ENCODE assay signal across 24 cellular contexts in genomic region chr13:48919750-48920149, GRCh38. TPM values are rescaled to one million over a fixed set of nuclear protein-coding genes. Genes with fewer than 3 reads are reported as not detected.
DNase-seq lines count a peak whose midpoint lies in the region; ATAC-seq, FAIRE-seq and TF ChIP-seq lines count a peak whose summit lies in the region.
"Had no signal": no experiment of that assay in that cellular context is flagged by ENCODE, and none has a peak within 500 bp of the region (broad histone marks: within the 10 kb centered on the region; RNA-seq: fewer than 3 reads in every experiment).

No MANE protein-coding gene starts in this region.

- POLR2A ChIA-PET in HepG2 (lab: Yijun Ruan, JAX) = no interaction called here
- POLR2A ChIA-PET in K562 (lab: Yijun Ruan, JAX) = interaction anchor here (0.5 kb wide), 1 partner anchor 50 kb away, joined by 3 read pairs; no protein-coding TSS in a partner anchor

- H4K20me1 ChIP-seq in HepG2 (ENCODE audit: insufficient read depth, low read length) (no peaks in the 10 kb centered on the region), K562 (replicated peaks; ENCODE audit: control insufficient read depth, insufficient read depth, low read length) (no peaks in the 10 kb centered on the region)
- H4K20me1 ChIP-seq: BLaER1 had no signal

- H3K9ac ChIP-seq in HepG2 (ENCODE audit: insufficient read depth, low read depth, low read length) (no peak overlapping the region), K562 (ENCODE audit: insufficient read depth in 1 of 2, low read depth in 2 of 2, low read length in 2 of 2) (no peak overlapping the region)
- H3K9ac ChIP-seq: BLaER1 had no signal

- no peaks in the 10 kb centered on the region for H3K79me2 ChIP-seq in HepG2 (ENCODE audit: insufficient read depth, low read length)
- H3K79me2 ChIP-seq in K562 (ENCODE audit: control insufficient read depth, insufficient read depth, low read length) = no peaks in the 10 kb centered on the region

- H3K9me1 ChIP-seq in K562 (ENCODE audit: control insufficient read depth, insufficient read depth, low read length) = no peaks in the 10 kb centered on the region

- no peak overlapping the region for H2AFZ ChIP-seq in HepG2 (ENCODE audit: low read length)
- no peak overlapping the region for H2AFZ ChIP-seq in K562 (ENCODE audit: low read depth, low read length)

- TF ChIP-seq EP300 in HepG2 (IDR thresholded peaks at IDR 0.05; ENCODE audit: low read depth in 2 of 2, low read length in 2 of 2) (no peak), HepG2 (CRISPR knock-in tag; IDR thresholded peaks at IDR 0.05; ENCODE audit: borderline replicate concordance) (no peak), K562 (IDR thresholded peaks at IDR 0.05; ENCODE audit: low read length) (no peak)

- 0% methylated on average over 1 of the region's 1 CpG for WGBS in HepG2 (ENCODE audit: low lambda C conversion rate)
- WGBS in right lobe of liver (ENCODE audit: insufficient coverage, low coverage, low lambda C conversion rate, missing lambda C conversion rate) = 50% methylated on average over 1 of the region's 1 CpG
- WGBS in K562 (ENCODE audit: insufficient coverage, low coverage, missing lambda C conversion rate) = 29% methylated on average over 1 of the region's 1 CpG
- WGBS in esophagus squamous epithelium, 2 donors = 38 to 71% methylated on average over 1 of the region's 1 CpG

- H3K9me3 ChIP-seq in HepG2 (ENCODE audit: low read length) (no peaks in the 10 kb centered on the region), right lobe of liver (no peaks in the 10 kb centered on the region), K562 (replicated peaks; ENCODE audit: control insufficient read depth, insufficient read depth, low read depth, low read length) (no peaks in the 10 kb centered on the region), esophagus squamous epithelium (no peaks in the 10 kb centered on the region)
- H3K9me3 ChIP-seq: BE2C, BLaER1 had no signal

- no TSS peak for BruUV-seq in HepG2 (replicated peaks; lab: Mats Ljungman, UMichigan)
- no TSS peak for BruUV-seq in K562 (replicated peaks; lab: Mats Ljungman, UMichigan)

- no peak for TF ChIP-seq CTCF in HepG2 (CRISPR knock-in tag; IDR thresholded peaks at IDR 0.05)
- TF ChIP-seq CTCF in right lobe of liver (IDR thresholded peaks at IDR 0.05) = no peak
- no peak for TF ChIP-seq CTCF in K562 (IDR thresholded peaks at IDR 0.05 in 2 of 3, conservative IDR thresholded peaks at IDR 0.05 in 1 of 3; ENCODE audit: insufficient read depth in 2 of 3, low read depth in 1 of 3, low read length in 3 of 3)
- TF ChIP-seq CTCF in esophagus squamous epithelium (IDR thresholded peaks at IDR 0.05) = no peak

- H3K4me2 ChIP-seq in HepG2 (ENCODE audit: low read depth, low read length) (no peak overlapping the region), K562 (ENCODE audit: insufficient read depth, low read length) (no peak overlapping the region)
- H3K4me2 ChIP-seq: BLaER1 had no signal

- H3K27me3 ChIP-seq in HepG2 (ENCODE audit: control insufficient read depth in 1 of 2, insufficient read depth in 2 of 2, low read length in 2 of 2) (peaks cover 2 to 17% of the 10 kb centered on the region in 2 experiments; a peak in 4 of 5 replicates), right lobe of liver (no peaks in the 10 kb centered on the region), K562 (ENCODE audit: control insufficient read depth in 2 of 2, insufficient read depth in 2 of 2, low read length in 2 of 2) (peaks cover 0 to 9% of the 10 kb centered on the region in 2 experiments; a peak in 2 of 5 replicates), esophagus squamous epithelium (no peaks in the 10 kb centered on the region)
- H3K27me3 ChIP-seq: BE2C, BLaER1 had no signal

- H3K4me1 ChIP-seq in HepG2 (ENCODE audit: insufficient read depth, low read length) (no peaks in the 10 kb centered on the region), right lobe of liver (no peaks in the 10 kb centered on the region), K562 (replicated peaks in 1 of 2; ENCODE audit: control insufficient read depth in 2 of 2, insufficient read depth in 2 of 2, low read length in 2 of 2) (no peaks in the 10 kb centered on the region; a peak in 1 of 5 replicates), esophagus squamous epithelium (no peaks in the 10 kb centered on the region)
- H3K4me1 ChIP-seq: BLaER1 had no signal

- TF ChIP-seq RAD21 in HepG2 (CRISPR knock-in tag; IDR thresholded peaks at IDR 0.05) = no peak
- no peak for TF ChIP-seq RAD21 in K562 (CRISPR knock-in tag; conservative IDR thresholded peaks at IDR 0.05 in 1 of 2, IDR thresholded peaks at IDR 0.05 in 1 of 2)

- no peak for TF ChIP-seq POLR2A in HepG2 (IDR thresholded peaks at IDR 0.05; ENCODE audit: insufficient read depth in 1 of 2, low read depth in 2 of 2, low read length in 2 of 2)
- no peak for TF ChIP-seq POLR2A in right lobe of liver (IDR thresholded peaks at IDR 0.05)
- TF ChIP-seq POLR2A in K562 (conservative IDR thresholded peaks at IDR 0.05) = no peak
- TF ChIP-seq POLR2A in esophagus squamous epithelium (IDR thresholded peaks at IDR 0.05) = no peak

- FAIRE-seq in HepG2 (lab: Jason Lieb, UNC) = no peak
- FAIRE-seq in K562 (lab: Jason Lieb, UNC) = no peak
- FAIRE-seq: GM12878, GM12892, GM18507 had no signal

- DNase-seq in HepG2 (ENCODE audit: low spot score) = no peak
- no peak for DNase-seq in right lobe of liver
- DNase-seq in K562 (ENCODE audit: extremely low read depth in 1 of 4, low spot score in 3 of 4) = no peak
- no peak for DNase-seq in esophagus squamous epithelium (lab: John Stamatoyannopoulos, UW)
- DNase-seq: ACHN; BE2C; C1 segment of cervical spinal cord; CD4-positive, alpha-beta memory T cell; CD4-positive, CD25-positive, alpha-beta regulatory T cell; CD8-positive, alpha-beta memory T cell; COR-L47; DMS 273 treated with DMSO at 0.1 percent for 48 hours; DMS153; DMS53; DMS79; DND-41; EL; GDM1 had no signal

- intact Hi-C loops in HepG2 (cut with micrococcal nuclease; ENCODE audit: unreplicated experiment) = no loop called here
- intact Hi-C loops in right lobe of liver (cut with DNase I) = no loop called here
- intact Hi-C loops in K562 (cut with micrococcal nuclease) = no loop called here
- intact Hi-C loops in esophagus squamous epithelium (cut with DNase I) = no loop called here

- H3K4me3 ChIP-seq in HepG2 (replicated peaks in 1 of 3; ENCODE audit: insufficient read depth in 1 of 3, low read depth in 2 of 3, low read length in 3 of 3) (no peak overlapping the region), right lobe of liver (no peak overlapping the region), K562 (no peak overlapping the region), esophagus squamous epithelium (no peak overlapping the region)
- H3K4me3 ChIP-seq: BLaER1, GM12878 had no signal

- H3K27ac ChIP-seq in HepG2 (ENCODE audit: extremely low read length, insufficient read depth, low read length) (no peak overlapping the region), right lobe of liver (no peak overlapping the region), K562 (ENCODE audit: extremely low read depth, low read depth, low read length) (no peak overlapping the region), esophagus squamous epithelium (no peak overlapping the region)
- H3K27ac ChIP-seq: 22Rv1, BLaER1 had no signal

- CTCF ChIA-PET in HepG2 (lab: Yijun Ruan, JAX; ENCODE audit: low intra/inter-chr PET ratio, low total read pairs) = no interaction called here
- CTCF ChIA-PET in K562 (lab: Yijun Ruan, JAX; ENCODE audit: low intra/inter-chr PET ratio) = no interaction called here

- H3K36me3 ChIP-seq in HepG2 (replicated peaks in 1 of 2; ENCODE audit: control insufficient read depth in 1 of 2, insufficient read depth in 2 of 2, low read length in 2 of 2) (no peaks in the 10 kb centered on the region), right lobe of liver (no peaks in the 10 kb centered on the region), K562 (ENCODE audit: control insufficient read depth, insufficient read depth, low read length) (no peaks in the 10 kb centered on the region), esophagus squamous epithelium (no peaks in the 10 kb centered on the region)
- H3K36me3 ChIP-seq: BE2C, BLaER1 had no signal

- no peak for ATAC-seq in HepG2
- ATAC-seq in right lobe of liver = no peak
- ATAC-seq in K562 = no peak
- ATAC-seq in HG03442 (IDR thresholded peaks at IDR 0.05; ENCODE audit: unreplicated experiment) = no peak
- ATAC-seq: GM12878 had no signal

- in situ Hi-C loops in HepG2 (cut with HindIII; ENCODE audit: extremely low pct_ligation_motif_present, low pct_unique_long_range_greater_than_20kb) = no loop called here
- in situ Hi-C loops in K562 (cut with MboI) = no loop called here

RNA-seq across cellular contexts. Expression of gene FNDC3A, which starts 56.0 kb away (rescaled TPM):
- total RNA-seq in HepG2 (2016; rRNA removed; fragmentation: Illumina TruSeq; extraction: Trizol) (39.3 and 61.0 TPM in 2 replicates), right lobe of liver (10 to 100 TPM; 43.4 to 53.2 (median 47.9) TPM), K562 (2014; rRNA removed) (8.3 TPM in 2 replicates), K562 (2014; rRNA removed; fragmentation: Illumina TruSeq; extraction: Trizol) (17.0 and 19.1 TPM in 2 replicates), K562 (2015; rRNA removed; fragmentation: Illumina TruSeq; extraction: Trizol) (18.2 and 21.4 TPM in 2 replicates), K562 (2021) (13.5 TPM in 2 replicates), esophagus squamous epithelium (10 to 100 TPM in 3 of 4 donors, 1 to 10 TPM in 1; 10.0 to 29.8 (median 19.5) TPM)
- total RNA-seq in HepG2 (2016; cell fraction: cytosol; rRNA removed; fragmentation: Illumina TruSeq; extraction: Trizol; ENCODE audit: low read depth) = 7.8 and 9.7 TPM in 2 replicates
- 38.3 and 56.1 TPM in 2 replicates for total RNA-seq in HepG2 (2016; cell fraction: insoluble cytoplasmic fraction; rRNA removed; fragmentation: Illumina TruSeq; extraction: Trizol)
- 15.7 and 18.0 TPM in 2 replicates for total RNA-seq in HepG2 (2016; cell fraction: membrane; rRNA removed; fragmentation: Illumina TruSeq; extraction: Trizol)
- 45.5 and 47.5 TPM in 2 replicates for total RNA-seq in HepG2 (2016; cell fraction: nucleus; rRNA removed; fragmentation: Illumina TruSeq; extraction: Trizol)
- polyA plus RNA-seq in HepG2 (2011; rRNA removed) (31.8 and 36.7 TPM in 2 replicates), K562 (2011; rRNA removed) (18.9 and 22.0 TPM in 2 replicates), K562 (2014; fragmentation: Illumina TruSeq; extraction: Trizol) (12.6 and 16.7 TPM in 2 replicates), K562 (2014; fragmentation: Nextera tagmentation; extraction: Ambion mirVana) (1 to 10 TPM; 4.1 to 5.9 TPM), K562 (2014; rRNA removed) (10.4 and 11.2 TPM in 2 replicates)
- 16.5 and 24.3 TPM in 2 replicates for polyA plus RNA-seq in HepG2 (2011; cell fraction: cytosol; rRNA removed)
- polyA plus RNA-seq in HepG2 (2011; cell fraction: nucleus; rRNA removed) = 21.7 and 24.6 TPM in 2 replicates
- 20.5 and 23.5 TPM in 2 replicates for polyA plus RNA-seq in HepG2 (2012)
- polyA plus RNA-seq in HepG2 (2016; cell fraction: cytosol; fragmentation: Illumina TruSeq; extraction: Trizol; ENCODE audit: low read depth) = 0.87 and 1.1 TPM in 2 replicates
- 38.9 and 40.1 TPM in 2 replicates for polyA plus RNA-seq in HepG2 (2016; cell fraction: insoluble cytoplasmic fraction; fragmentation: Illumina TruSeq; extraction: Trizol; ENCODE audit: low read depth)
- polyA plus RNA-seq in HepG2 (2016; cell fraction: membrane; fragmentation: Illumina TruSeq; extraction: Trizol; ENCODE audit: low read depth) = 5.3 and 6.2 TPM in 2 replicates
- polyA plus RNA-seq in HepG2 (2016; cell fraction: nucleus; fragmentation: Illumina TruSeq; extraction: Trizol; ENCODE audit: insufficient read depth, low read depth) = 44.7 and 50.0 TPM in 2 replicates
- polyA minus RNA-seq in HepG2 (2011; rRNA and poly(A)+ RNA removed; ENCODE audit: low replicate concordance) = 119 and 137 TPM in 2 replicates
- polyA minus RNA-seq in HepG2 (2011; cell fraction: cytosol; rRNA and poly(A)+ RNA removed) = 33.8 and 40.5 TPM in 2 replicates
- 75.2 and 87.5 TPM in 2 replicates for polyA minus RNA-seq in HepG2 (2011; cell fraction: nucleus; rRNA and poly(A)+ RNA removed)
- total RNA-seq in K562 (2011; cell fraction: chromatin; rRNA removed; ENCODE audit: low replicate concordance) = 25.8 and 55.1 TPM in 2 replicates
- 9.5 and 12.5 TPM in 2 replicates for total RNA-seq in K562 (2011; cell fraction: nucleolus; rRNA removed)
- total RNA-seq in K562 (2011; cell fraction: nucleoplasm; rRNA removed) = 21.5 and 32.2 TPM in 2 replicates
- 7.2 and 12.3 TPM in 2 replicates for polyA plus RNA-seq in K562 (2011; cell fraction: cytosol; rRNA removed)
- 17.2 and 24.4 TPM in 2 replicates for polyA plus RNA-seq in K562 (2011; cell fraction: nucleus; rRNA removed)
- 9.7 and 17.6 TPM in 2 replicates for polyA plus RNA-seq in K562 (2012)
- polyA minus RNA-seq in K562 (2011; rRNA and poly(A)+ RNA removed) = 44.8 and 45.6 TPM in 2 replicates
- 9.2 and 11.3 TPM in 2 replicates for polyA minus RNA-seq in K562 (2011; cell fraction: cytosol; rRNA and poly(A)+ RNA removed)
- polyA minus RNA-seq in K562 (2011; cell fraction: nucleus; rRNA and poly(A)+ RNA removed) = 15.2 and 27.9 TPM in 2 replicates

Comparison
In these comparisons a context has a peak if more than half of its experiments do, and no peak if none do; other contexts are left out.
1. Of the 241 proteins assayed by ChIP-seq in both HepG2 and K562: peak only in HepG2: none; only in K562: MAFG; in both: MAFF and MAFK; in neither: 238.